In the genomic region with DNA sequence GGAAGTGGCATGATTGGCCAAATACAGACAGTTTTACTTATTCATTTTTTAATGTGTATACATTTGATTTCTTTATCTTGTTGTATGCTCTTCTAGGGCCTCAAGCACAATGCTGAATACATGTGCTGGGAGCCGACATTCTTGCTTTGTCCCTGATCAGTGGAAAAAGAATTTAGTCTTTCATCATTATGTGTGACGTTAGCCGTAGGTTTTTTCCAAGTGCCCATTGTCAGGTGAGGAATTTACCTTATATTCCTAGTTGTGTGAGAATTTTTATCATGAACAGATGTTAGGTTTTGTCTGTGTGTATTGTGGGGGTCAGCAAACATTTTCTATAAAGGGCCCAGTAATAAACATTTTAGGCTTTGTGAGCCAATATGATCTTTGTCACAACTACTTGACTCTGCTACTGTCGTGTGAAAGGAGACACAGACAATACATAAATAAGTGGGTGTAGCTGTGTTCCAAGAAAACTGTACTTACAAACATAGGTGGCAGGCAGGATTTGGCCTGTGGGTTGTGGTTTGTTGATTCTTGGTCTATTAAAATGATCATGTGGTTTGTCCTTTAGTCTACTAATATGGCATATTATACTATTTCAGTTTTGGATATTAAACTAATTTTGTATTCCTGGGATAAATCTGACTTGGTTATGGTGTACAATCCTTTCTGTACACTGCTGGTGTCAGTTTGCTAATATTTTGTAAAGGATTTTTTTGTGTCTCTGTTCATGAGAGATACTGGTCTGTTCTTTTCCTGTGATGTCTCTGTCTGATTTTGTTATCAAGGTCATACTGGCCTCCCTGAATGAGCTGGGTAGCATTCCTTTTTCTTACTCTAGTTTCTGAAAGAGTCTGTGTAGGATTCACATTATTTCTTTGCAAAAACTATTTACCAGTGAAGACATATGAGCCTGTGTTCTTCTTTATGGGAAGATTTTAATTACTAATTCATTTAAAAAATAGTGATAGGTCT, we compare ENCODE assay signal across 20 cellular contexts.
A peak's percentile ranks its signal among the peaks of the same experiment; 100 is the strongest.
DNase-seq lines count a peak whose midpoint lies in the region; ATAC-seq and TF ChIP-seq lines count a peak whose summit lies in the region.
"Had no signal": no experiment of that assay in that cellular context is flagged by ENCODE, and none has a peak within 500 bp of the region (broad histone marks: within the 10 kb centered on the region; RNA-seq: fewer than 3 reads in every experiment).

No MANE protein-coding gene starts in this region.

- no peaks in the 10 kb centered on the region for H3K9me3 Mint-ChIP-seq in activated naive CD4-positive, alpha-beta T cell treated with anti-CD3 and anti-CD28 coated beads, Interleukin-2, amount 10 ng/mL, durations not matched to agents 7 days and 5 days
- peaks cover 0 to 6% (median 0%) of the 10 kb centered on the region in 3 donors for H3K9me3 Mint-ChIP-seq in T-cell
- H3K9me3 Mint-ChIP-seq in central memory CD8-positive, alpha-beta T cell, result no peaks in the 10 kb centered on the region

- WGBS in thymus, result 79% methylated on average over 4 of the region's 4 CpGs
- WGBS in heart left ventricle, 4 donors, result 92 to 93% (median 93%) methylated on average over 4 of the region's 4 CpGs

- H3K4me1 Mint-ChIP-seq in activated naive CD4-positive, alpha-beta T cell treated with anti-CD3 and anti-CD28 coated beads, Interleukin-2, amount 10 ng/mL, durations not matched to agents 7 days and 5 days, result peaks cover 33% of the 10 kb centered on the region
- peaks cover 4 to 30% (median 28%) of the 10 kb centered on the region in 3 donors for H3K4me1 Mint-ChIP-seq in T-cell
- H3K4me1 Mint-ChIP-seq in central memory CD8-positive, alpha-beta T cell, result peaks cover 19% of the 10 kb centered on the region

- peak overlapping the region; percentile 26 for H3K27ac Mint-ChIP-seq in activated naive CD4-positive, alpha-beta T cell treated with anti-CD3 and anti-CD28 coated beads, Interleukin-2, amount 10 ng/mL, durations not matched to agents 7 days and 5 days
- peak overlapping the region; percentile 29 to 40 for H3K27ac Mint-ChIP-seq in T-cell
- peak overlapping the region; percentile 23 for H3K27ac Mint-ChIP-seq in central memory CD8-positive, alpha-beta T cell (ENCODE audit: low read depth)

- ATAC-seq in T-cell (replicated peaks in 1 of 4) (no peak), HG02678 (IDR thresholded peaks at IDR 0.05; ENCODE audit: unreplicated experiment) (no peak), heart left ventricle (no peak)
- no peak for ATAC-seq in central memory CD8-positive, alpha-beta T cell (replicated peaks; ENCODE audit: extremely low read depth, poor library complexity, severe bottlenecking)
- ATAC-seq: upper lobe of right lung had no signal

- intact Hi-C loops in heart left ventricle (cut with DNase I), result no loop called here

- H3K27me3 Mint-ChIP-seq in activated naive CD4-positive, alpha-beta T cell treated with anti-CD3 and anti-CD28 coated beads, Interleukin-2, amount 10 ng/mL, durations not matched to agents 7 days and 5 days, result no peaks in the 10 kb centered on the region
- H3K27me3 Mint-ChIP-seq in T-cell, result no peaks in the 10 kb centered on the region
- no peaks in the 10 kb centered on the region for H3K27me3 Mint-ChIP-seq in central memory CD8-positive, alpha-beta T cell

- peaks cover 20% of the 10 kb centered on the region for H3K36me3 Mint-ChIP-seq in activated naive CD4-positive, alpha-beta T cell treated with anti-CD3 and anti-CD28 coated beads, Interleukin-2, amount 10 ng/mL, durations not matched to agents 7 days and 5 days
- H3K36me3 Mint-ChIP-seq in T-cell, result peaks cover 30% of the 10 kb centered on the region
- peaks cover 7% of the 10 kb centered on the region for H3K36me3 Mint-ChIP-seq in central memory CD8-positive, alpha-beta T cell (ENCODE audit: insufficient read depth)

- no peaks in the 10 kb centered on the region for H3K36me3 ChIP-seq in thymus (ENCODE audit: control insufficient read depth, insufficient read depth)
- H3K36me3 ChIP-seq in heart left ventricle, result no peaks in the 10 kb centered on the region
- H3K36me3 ChIP-seq: BE2C, upper lobe of right lung had no signal

- POLR2A ChIA-PET in T-cell (lab: Charles Lee), result no interaction called here

- H3K4me3 ChIP-seq in thymus (ENCODE audit: low read length) (no peak overlapping the region), heart left ventricle (no peak overlapping the region)
- H3K4me3 ChIP-seq: GM23248, upper lobe of right lung had no signal

- H3K4me1 ChIP-seq in thymus (ENCODE audit: control insufficient read depth, insufficient read depth, low read length) (peaks cover 5% of the 10 kb centered on the region), heart left ventricle (peaks cover 0 to 4% (median 0%) of the 10 kb centered on the region in 12 donors)
- H3K4me1 ChIP-seq: BE2C, upper lobe of right lung had no signal

- no peak for TF ChIP-seq CTCF in heart left ventricle (IDR thresholded peaks at IDR 0.05)

- H3K27ac ChIP-seq in thymus (ENCODE audit: low read depth) (peak overlapping the region; percentile 8), heart left ventricle (no peak overlapping the region)
- H3K27ac ChIP-seq: GM23248, upper lobe of right lung had no signal

- H3K4me3 Mint-ChIP-seq in activated naive CD4-positive, alpha-beta T cell treated with anti-CD3 and anti-CD28 coated beads, Interleukin-2, amount 10 ng/mL, durations not matched to agents 7 days and 5 days, result no peak overlapping the region
- no peak overlapping the region for H3K4me3 Mint-ChIP-seq in T-cell
- H3K4me3 Mint-ChIP-seq in central memory CD8-positive, alpha-beta T cell, result no peak overlapping the region

- CTCF ChIA-PET in activated naive CD4-positive, alpha-beta T cell treated with anti-CD3 and anti-CD28 coated beads, Interleukin-2, amount 10 ng/mL, durations not matched to agents 7 days and 5 days (lab: Charles Lee), result no interaction called here
- CTCF ChIA-PET in T-cell (lab: Charles Lee), result no interaction called here

- H3K9me3 ChIP-seq in thymus (ENCODE audit: control insufficient read depth), result no peaks in the 10 kb centered on the region
- no peaks in the 10 kb centered on the region for H3K9me3 ChIP-seq in heart left ventricle
- H3K9me3 ChIP-seq: BE2C, upper lobe of right lung had no signal

- H3K27me3 ChIP-seq in thymus (ENCODE audit: control insufficient read depth, insufficient read depth) (no peaks in the 10 kb centered on the region), heart left ventricle (no peaks in the 10 kb centered on the region)
- H3K27me3 ChIP-seq: BE2C, upper lobe of right lung had no signal

- DNase-seq in activated naive CD4-positive, alpha-beta T cell treated with anti-CD3 and anti-CD28 coated beads, Interleukin-2, amount 10 ng/mL, durations not matched to agents 7 days and 5 days, result no peak
- DNase-seq in activated naive CD4-positive, alpha-beta T cell treated with anti-CD3 and anti-CD28 coated beads, Interleukin-2, amount 50 U/mL, for 16 hours, result no peak
- DNase-seq in T-cell (no peak), NCI-H345 treated with DMSO at 0.1 percent for 48 hours (lab: John Stamatoyannopoulos, UW; ENCODE audit: unreplicated experiment) (no peak), heart left ventricle (no peak)
- no peak for DNase-seq in central memory CD8-positive, alpha-beta T cell (ENCODE audit: low spot score in 2 of 2)
- DNase-seq: activated CD4-positive, alpha-beta T cell treated with anti-CD3 and anti-CD28 coated beads for 48 hours; activated gamma-delta T cell treated with Interleukin-2 at 50 U/mL for 16 hours; amniotic stem cell; BE2C; COR-L47; GM23248; MM.1S; NCI-H1436; NCI-H2171 treated with DMSO at 0.1 percent for 48 hours; NCI-H526 treated with DMSO at 0.1 percent for 48 hours; occipital lobe; upper lobe of right lung had no signal

- no peak for TF ChIP-seq POLR2A in heart left ventricle (IDR thresholded peaks at IDR 0.05)
